In the genomic region with DNA sequence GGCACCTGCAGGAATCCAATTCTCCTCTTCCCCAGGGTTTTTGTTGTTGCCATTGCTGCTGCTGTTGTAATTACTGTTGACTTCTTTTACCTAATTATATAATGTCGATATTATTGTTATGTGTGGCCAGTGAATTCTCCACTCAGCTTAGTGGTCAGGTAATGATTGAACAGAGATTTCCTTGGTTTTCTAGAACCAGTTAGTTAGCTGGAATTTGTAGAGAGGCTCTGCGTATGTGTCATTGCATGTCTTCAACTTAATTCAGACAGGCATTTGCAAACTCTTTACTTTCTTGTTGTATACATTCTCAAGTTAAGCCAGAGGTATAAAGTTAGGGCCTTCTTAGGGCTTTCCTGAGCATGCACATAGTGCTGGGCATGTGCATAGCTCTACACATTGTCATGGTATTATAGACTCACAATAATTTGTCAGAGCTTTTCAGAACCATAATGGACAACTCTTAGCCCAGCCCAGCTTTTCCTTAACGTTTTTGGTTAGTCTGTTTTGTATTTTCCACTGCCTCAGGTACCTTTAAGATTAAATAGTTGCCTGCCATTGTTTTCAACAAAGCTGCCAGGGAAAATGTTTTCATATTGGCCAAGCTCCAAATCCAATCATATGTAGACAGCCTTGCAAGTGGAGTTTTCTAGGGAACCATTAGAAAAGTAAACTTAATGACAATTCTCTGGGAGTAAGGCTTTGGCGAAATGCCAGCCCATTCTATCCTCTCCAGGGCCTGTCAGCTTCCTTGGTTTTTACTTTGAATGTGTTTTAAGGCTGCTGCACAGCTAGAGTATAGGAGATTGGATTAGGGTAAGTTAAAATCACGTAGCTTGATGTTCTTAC, we compare ENCODE assay signal across 11 cellular contexts.
DNase-seq lines count a peak whose midpoint lies in the region; ATAC-seq and TF ChIP-seq lines count a peak whose summit lies in the region.
"Had no signal": no experiment of that assay in that cellular context is flagged by ENCODE, and none has a peak within 500 bp of the region (broad histone marks: within the 10 kb centered on the region; RNA-seq: fewer than 3 reads in every experiment).

No MANE protein-coding gene starts in this region.

- intact Hi-C loops in CD8-positive, alpha-beta T cell (cut with DNase I, micrococcal nuclease), result no loop called here
- intact Hi-C loops in IMR-90 (cut with micrococcal nuclease), result no loop called here
- intact Hi-C loops in right lobe of liver (cut with DNase I), result no loop called here

- H3K36me3 ChIP-seq in CD8-positive, alpha-beta T cell (ENCODE audit: insufficient read depth, low read length), result no peaks in the 10 kb centered on the region
- H3K36me3 ChIP-seq in IMR-90 (ENCODE audit: control insufficient read depth, insufficient read depth, low read length) (peaks cover 3% of the 10 kb centered on the region), right lobe of liver (peaks cover 0 to 3% (median 0%) of the 10 kb centered on the region in 4 donors)

- H3K18ac ChIP-seq in IMR-90 (ENCODE audit: low read depth, low read length), result no peak overlapping the region

- no peak for ATAC-seq in CD8-positive, alpha-beta T cell
- ATAC-seq in IMR-90 (ENCODE audit: low read depth) (peak; percentile 65), right lobe of liver (peak in 3 of 4 donors; percentile 16 to 49 (median 45)), HG02763 (IDR thresholded peaks at IDR 0.05; ENCODE audit: unreplicated experiment) (no peak)
- ATAC-seq in activated T-helper 17 cell treated with anti-CD3 and anti-CD28 coated beads, Interleukin-2, amount 50 U/mL, for 72 hours (replicated peaks), result no peak
- ATAC-seq: foreskin keratinocyte had no signal

- peaks cover 24% of the 10 kb centered on the region for H3K36me3 Mint-ChIP-seq in CD8-positive, alpha-beta T cell
- H3K36me3 Mint-ChIP-seq in activated T-helper 17 cell treated with anti-CD3 and anti-CD28 coated beads, Interleukin-2, amount 50 U/mL, for 72 hours (ENCODE audit: low read depth), result peaks cover 70% of the 10 kb centered on the region

- H3K27me3 Mint-ChIP-seq in CD8-positive, alpha-beta T cell (ENCODE audit: low read depth), result no peaks in the 10 kb centered on the region
- no peaks in the 10 kb centered on the region for H3K27me3 Mint-ChIP-seq in activated T-helper 17 cell treated with anti-CD3 and anti-CD28 coated beads, Interleukin-2, amount 50 U/mL, for 72 hours

- no peak overlapping the region for H4K5ac ChIP-seq in IMR-90 (ENCODE audit: low read depth, low read length)

- CTCF ChIA-PET in CD8-positive, alpha-beta T cell (lab: Charles Lee), result interaction anchor here (1.9 kb wide), 1 partner anchor 71 kb away, joined by 12 read pairs; no protein-coding TSS in a partner anchor
- CTCF ChIA-PET in IMR-90 (lab: Yijun Ruan, JAX), result no interaction called here

- H3K9me3 Mint-ChIP-seq in CD8-positive, alpha-beta T cell, result no peaks in the 10 kb centered on the region
- H3K9me3 Mint-ChIP-seq in activated T-helper 17 cell treated with anti-CD3 and anti-CD28 coated beads, Interleukin-2, amount 50 U/mL, for 72 hours, result no peaks in the 10 kb centered on the region

- H4K20me1 ChIP-seq in IMR-90 (ENCODE audit: insufficient read depth, low read length), result peaks cover 78% of the 10 kb centered on the region

- no peak overlapping the region for H3K56ac ChIP-seq in IMR-90 (ENCODE audit: extremely low read depth, insufficient read depth, low read length)

- H3K4me1 ChIP-seq in CD8-positive, alpha-beta T cell (ENCODE audit: insufficient read depth, low read length), result peaks cover under 1% of the 10 kb centered on the region
- H3K4me1 ChIP-seq in IMR-90 (ENCODE audit: control insufficient read depth, insufficient read depth, low read length) (peaks cover 10% of the 10 kb centered on the region), right lobe of liver (peaks cover 0 to 15% (median 2%) of the 10 kb centered on the region in 4 donors)

- H3K23ac ChIP-seq in IMR-90 (ENCODE audit: low read depth, low read length), result no peak overlapping the region

- no peak overlapping the region for H4K8ac ChIP-seq in IMR-90 (ENCODE audit: low read depth in 2 of 2, low read length in 2 of 2)

- no peaks in the 10 kb centered on the region for H3K9me3 ChIP-seq in CD8-positive, alpha-beta T cell (ENCODE audit: low read length)
- H3K9me3 ChIP-seq in IMR-90 (ENCODE audit: control insufficient read depth, insufficient read depth, low read length), result no peaks in the 10 kb centered on the region
- no peaks in the 10 kb centered on the region for H3K9me3 ChIP-seq in right lobe of liver

- TF ChIP-seq RAD21 in IMR-90 (IDR thresholded peaks at IDR 0.05; ENCODE audit: low read length), result no peak

- no peak overlapping the region for H3K27ac ChIP-seq in CD8-positive, alpha-beta T cell (ENCODE audit: low read depth, low read length)
- H3K27ac ChIP-seq in IMR-90 (ENCODE audit: insufficient read depth, low read length), result no peak overlapping the region
- H3K27ac ChIP-seq in right lobe of liver, result no peak overlapping the region
- H3K27ac ChIP-seq: foreskin keratinocyte, HL-60 had no signal

- H2AFZ ChIP-seq in IMR-90 (replicated peaks; ENCODE audit: low read length, poor library complexity), result no peak overlapping the region

- no peak overlapping the region for H3K14ac ChIP-seq in IMR-90 (replicated peaks; ENCODE audit: low read depth, low read length)

- BruUV-seq in IMR-90 (replicated peaks; lab: Mats Ljungman, UMichigan), result no TSS peak

- POLR2A ChIA-PET in CD8-positive, alpha-beta T cell (lab: Charles Lee), result no interaction called here
- POLR2A ChIA-PET in IMR-90 (lab: Charles Lee; ENCODE audit: unreplicated experiment), result no interaction called here

- peaks cover 6% of the 10 kb centered on the region; the same call in 1 of the 2 replicates for H3K9me1 ChIP-seq in IMR-90 (ENCODE audit: insufficient read depth, low read length)

- H3K4me2 ChIP-seq in IMR-90 (ENCODE audit: low read depth, low read length), result no peak overlapping the region; the same call in 1 of the 2 replicates

- peak overlapping the region; percentile 37 for H3K27ac Mint-ChIP-seq in CD8-positive, alpha-beta T cell
- peak overlapping the region; percentile 50 for H3K27ac Mint-ChIP-seq in activated T-helper 17 cell treated with anti-CD3 and anti-CD28 coated beads, Interleukin-2, amount 50 U/mL, for 72 hours

- H2BK20ac ChIP-seq in IMR-90 (ENCODE audit: low read depth, low read length), result no peak overlapping the region

- no CpG with 5 or more reads among the region's 5 CpGs for WGBS in IMR-90 (ENCODE audit: extremely low coverage in 2 of 2, insufficient read length in 1 of 2), 2 experiments
- 53% methylated on average over 5 of the region's 5 CpGs for WGBS in right lobe of liver (ENCODE audit: insufficient coverage, low coverage, low lambda C conversion rate, missing lambda C conversion rate)

- no peak overlapping the region for H2BK5ac ChIP-seq in IMR-90 (ENCODE audit: low read depth, low read length, poor library complexity, severe bottlenecking)

- dilution Hi-C loops in IMR-90 (cut with HindIII; ENCODE audit: low sequenced_read_pairs, unreplicated experiment), result no loop called here

- in situ Hi-C loops in IMR-90 (cut with MboI; ENCODE audit: low sequenced_read_pairs), result no loop called here
- in situ Hi-C loops in KBM-7 (cut with MboI; ENCODE audit: low pct_unique_long_range_greater_than_20kb, low sequenced_read_pairs), result no loop called here

- no peak for TF ChIP-seq POLR2A in IMR-90 (IDR thresholded peaks at IDR 0.05; ENCODE audit: low read depth, low read length)
- no peak for TF ChIP-seq POLR2A in right lobe of liver (IDR thresholded peaks at IDR 0.05)

- H2BK120ac ChIP-seq in IMR-90 (ENCODE audit: low read depth, low read length), result no peak overlapping the region

- H2BK15ac ChIP-seq in IMR-90 (ENCODE audit: low read depth, low read length), result no peak overlapping the region

- no peak overlapping the region for H2AK5ac ChIP-seq in IMR-90 (ENCODE audit: low read depth, low read length)

- no peak overlapping the region for H3K9ac ChIP-seq in IMR-90 (ENCODE audit: low read depth, low read length)

- DNase-seq in CD8-positive, alpha-beta T cell, result no peak
- DNase-seq in IMR-90 (peak; percentile 54), right lobe of liver (no peak), GM03348 (ENCODE audit: low spot score) (no peak), KBM-7 (no peak)
- DNase-seq in central memory CD4-positive, alpha-beta T cell, result no peak
- DNase-seq: activated CD4-positive, CD25-positive, alpha-beta regulatory T cell treated with anti-CD3 and anti-CD28 coated beads, Interleukin-2, amount 50 U/mL, for 72 hours; foreskin keratinocyte had no signal

- TF ChIP-seq CTCF in CD8-positive, alpha-beta T cell (IDR thresholded peaks at IDR 0.05), result no peak
- no peak for TF ChIP-seq CTCF in IMR-90 (conservative IDR thresholded peaks at IDR 0.05; ENCODE audit: low read depth, low read length)
- TF ChIP-seq CTCF in right lobe of liver (IDR thresholded peaks at IDR 0.05), result no peak

- H3K27me3 ChIP-seq in CD8-positive, alpha-beta T cell (ENCODE audit: insufficient read depth, low read length), result no peaks in the 10 kb centered on the region
- H3K27me3 ChIP-seq in IMR-90 (ENCODE audit: control insufficient read depth, insufficient read depth, low read length) (no peaks in the 10 kb centered on the region), right lobe of liver (no peaks in the 10 kb centered on the region)
- H3K27me3 ChIP-seq: foreskin keratinocyte had no signal

- no peak overlapping the region for H2AK9ac ChIP-seq in IMR-90 (replicated peaks; ENCODE audit: low read depth, low read length, poor library complexity)

- H3K4me3 Mint-ChIP-seq in CD8-positive, alpha-beta T cell, result no peak overlapping the region
- no peak overlapping the region for H3K4me3 Mint-ChIP-seq in activated T-helper 17 cell treated with anti-CD3 and anti-CD28 coated beads, Interleukin-2, amount 50 U/mL, for 72 hours

- no peak overlapping the region for H3K4ac ChIP-seq in IMR-90 (ENCODE audit: low read depth, low read length)

- no peak overlapping the region for H3K4me3 ChIP-seq in CD8-positive, alpha-beta T cell (ENCODE audit: low read depth, low read length)
- H3K4me3 ChIP-seq in IMR-90 (ENCODE audit: insufficient read depth, low read depth, low read length) (no peak overlapping the region), right lobe of liver (no peak overlapping the region)

- no peak overlapping the region for H4K91ac ChIP-seq in IMR-90 (ENCODE audit: insufficient read depth, low read depth, low read length)

- H3K4me1 Mint-ChIP-seq in CD8-positive, alpha-beta T cell (ENCODE audit: low read depth), result peaks cover 42% of the 10 kb centered on the region
- H3K4me1 Mint-ChIP-seq in activated T-helper 17 cell treated with anti-CD3 and anti-CD28 coated beads, Interleukin-2, amount 50 U/mL, for 72 hours, result peaks cover 20% of the 10 kb centered on the region

- H3K79me1 ChIP-seq in IMR-90 (ENCODE audit: low read depth in 1 of 2, low read length in 2 of 2), result peaks cover 15 to 69% of the 10 kb centered on the region in 2 experiments; a peak in 3 of 4 replicates

Comparison
In these comparisons a context has a peak if more than half of its experiments do, and no peak if none do; other contexts are left out.
1. ATAC-seq: peak in IMR-90 (single experiment) and right lobe of liver (3 of 4); none in CD8-positive, alpha-beta T cell (single experiment), activated T-helper 17 cell treated with anti-CD3 and anti-CD28 coated beads, Interleukin-2, amount 50 U/mL, for 72 hours (single experiment) and HG02763 (single experiment).